Comparison of ENCODE assay signal across 13 cellular contexts in the genomic region with DNA sequence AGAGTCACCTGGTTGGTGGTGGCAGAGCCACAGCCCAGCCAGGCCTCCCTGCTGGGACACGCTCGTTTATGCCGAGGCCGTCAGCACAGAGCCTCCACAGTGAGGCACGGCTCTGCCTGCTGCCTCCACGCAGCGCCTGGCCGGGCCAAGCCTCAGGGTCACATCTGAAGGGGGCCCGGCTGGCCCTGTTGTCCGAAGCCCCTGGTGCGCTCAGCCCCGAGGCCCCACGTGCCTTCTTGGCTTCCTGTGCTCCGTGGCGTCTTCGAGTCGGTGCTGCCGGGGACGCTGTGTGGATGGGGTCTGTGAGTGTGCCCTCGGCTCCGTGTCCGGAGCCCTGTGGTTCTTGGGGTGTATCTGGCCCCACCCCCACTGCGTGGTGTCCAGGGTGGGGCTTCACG. TPM values are rescaled to one million over a fixed set of nuclear protein-coding genes. Genes with fewer than 3 reads are reported as not detected.
DNase-seq lines count a peak whose midpoint lies in the region; ATAC-seq, FAIRE-seq and TF ChIP-seq lines count a peak whose summit lies in the region.
"Had no signal": no experiment of that assay in that cellular context is flagged by ENCODE, and none has a peak within 500 bp of the region (broad histone marks: within the 10 kb centered on the region; RNA-seq: fewer than 3 reads in every experiment).

No MANE protein-coding gene starts in this region.

- H3K4me3 ChIP-seq in heart right ventricle (peak overlapping the region in 5 of 10 donors; percentile 8 to 25 (median 19)), esophagus muscularis mucosa (peak overlapping the region in 2 of 4 donors; percentile 16 to 36), pancreas (no peak overlapping the region), vagina (no peak overlapping the region)

- ATAC-seq in heart right ventricle = no peak
- ATAC-seq in pancreas = no peak
- ATAC-seq in GM18502 (IDR thresholded peaks at IDR 0.05; ENCODE audit: poor library complexity, unreplicated experiment) = no peak

- TF ChIP-seq EP300 in esophagus muscularis mucosa (IDR thresholded peaks at IDR 0.05) = no peak

- peak overlapping the region; percentile 79 to 96 (median 93) for H3K27ac ChIP-seq in heart right ventricle
- peak overlapping the region; percentile 72 to 85 (median 82) for H3K27ac ChIP-seq in esophagus muscularis mucosa (replicated peaks in 1 of 4)
- H3K27ac ChIP-seq in pancreas = peak overlapping the region; percentile 8 to 81 (median 60)
- peak overlapping the region; percentile 84 for H3K27ac ChIP-seq in vagina

- 82 to 86% methylated on average over 24 of the region's 24 CpGs for WGBS in heart right ventricle, 2 donors
- WGBS in esophagus muscularis mucosa = 100% methylated on average over 1 of the region's 24 CpGs
- 87 to 91% methylated on average over 23 to 24 of the region's 24 CpGs for WGBS in pancreas, 2 donors

- DNase-seq in heart right ventricle (no peak), cardiac septum (ENCODE audit: low spot score) (no peak), esophagus muscularis mucosa (ENCODE audit: extremely low spot score) (no peak), pancreas (no peak), vagina (ENCODE audit: extremely low spot score in 2 of 2) (no peak), HT-29 (ENCODE audit: low spot score) (no peak), T1000 (lab: John Stamatoyannopoulos, UW) (no peak)
- DNase-seq: naive B cell, NCI-H1092 treated with DMSO at 0.1 percent for 48 hours, NCI-H748 treated with DMSO at 0.1 percent for 48 hours, SK-N-SH had no signal

- H3K27me3 ChIP-seq in heart right ventricle (no peaks in the 10 kb centered on the region), esophagus muscularis mucosa (no peaks in the 10 kb centered on the region), pancreas (no peaks in the 10 kb centered on the region), vagina (no peaks in the 10 kb centered on the region)

- H3K36me3 ChIP-seq in heart right ventricle = peaks cover 0 to 6% (median 0%) of the 10 kb centered on the region in 9 donors
- peaks cover 0 to 13% (median 5%) of the 10 kb centered on the region in 4 donors for H3K36me3 ChIP-seq in esophagus muscularis mucosa
- H3K36me3 ChIP-seq in pancreas = no peaks in the 10 kb centered on the region
- no peaks in the 10 kb centered on the region for H3K36me3 ChIP-seq in vagina

- no peak for TF ChIP-seq CTCF in heart right ventricle (IDR thresholded peaks at IDR 0.05)
- TF ChIP-seq CTCF in esophagus muscularis mucosa (IDR thresholded peaks at IDR 0.05) = no peak
- TF ChIP-seq CTCF in pancreas (IDR thresholded peaks at IDR 0.05) = no peak
- no peak for TF ChIP-seq CTCF in vagina (IDR thresholded peaks at IDR 0.05)

- H3K9me3 ChIP-seq in heart right ventricle = no peaks in the 10 kb centered on the region
- no peaks in the 10 kb centered on the region for H3K9me3 ChIP-seq in esophagus muscularis mucosa
- H3K9me3 ChIP-seq in pancreas = no peaks in the 10 kb centered on the region
- H3K9me3 ChIP-seq in vagina = no peaks in the 10 kb centered on the region
- H3K9me3 ChIP-seq: SK-N-SH had no signal

- FAIRE-seq in pancreas (lab: Jason Lieb, UNC) = no peak
- FAIRE-seq: GM18507 had no signal

- peaks cover 33 to 72% (median 61%) of the 10 kb centered on the region in 9 donors for H3K4me1 ChIP-seq in heart right ventricle
- H3K4me1 ChIP-seq in esophagus muscularis mucosa = peaks cover 65 to 79% (median 72%) of the 10 kb centered on the region in 4 donors
- peaks cover 0 to 2% (median 0%) of the 10 kb centered on the region in 3 donors for H3K4me1 ChIP-seq in pancreas
- peaks cover 49% of the 10 kb centered on the region for H3K4me1 ChIP-seq in vagina

- TF ChIP-seq POLR2A in esophagus muscularis mucosa (IDR thresholded peaks at IDR 0.05; ENCODE audit: low read depth) = no peak
- TF ChIP-seq POLR2A in vagina (IDR thresholded peaks at IDR 0.05) = no peak

- intact Hi-C loops in heart right ventricle (cut with DNase I) = loop anchor here in 1 of 10 donors (5.0 kb wide), 1 partner anchor 366 kb away; no protein-coding TSS in a partner anchor
- intact Hi-C loops in cardiac septum (cut with DNase I) = no loop called here
- intact Hi-C loops in esophagus muscularis mucosa (cut with DNase I) = no loop called here
- intact Hi-C loops in pancreas (cut with DNase I) = no loop called here
- intact Hi-C loops in vagina (cut with DNase I) = no loop called here

RNA-seq across cellular contexts. Expression of gene TNFRSF6B, which starts 10.4 kb away (rescaled TPM):
- total RNA-seq in heart right ventricle (1 to 10 TPM in 4 of 10 donors, under 1 TPM in 6; 0.26 to 5.1 (median 0.57) TPM), cardiac septum (not detected), esophagus muscularis mucosa (10 to 100 TPM in 3 of 4 donors, 1 to 10 TPM in 1; 5.0 to 67.8 (median 26.5) TPM), pancreas (1 to 10 TPM in 4 of 6 donors, under 1 TPM in 2; 0.31 to 2.7 (median 1.7) TPM), vagina (16.7 TPM)
- polyA plus RNA-seq in heart right ventricle (10 to 100 TPM; 11.7 to 12.5 TPM), pancreas (10 to 100 TPM; 14.0 to 31.0 TPM)
- 4.1 and 4.9 TPM in 2 replicates for total RNA-seq in HT-29 (2014; rRNA removed; shearing (Covaris generic))

RNA-seq across cellular contexts. Expression of gene ARFRP1, which starts 21.7 kb away (rescaled TPM):
- total RNA-seq in heart right ventricle (10 to 100 TPM; 34.9 to 51.6 (median 38.8) TPM), cardiac septum (40.3 TPM), esophagus muscularis mucosa (10 to 100 TPM; 34.1 to 46.5 (median 44.6) TPM), pancreas (10 to 100 TPM; 13.9 to 27.0 (median 18.9) TPM), vagina (30.9 TPM)
- polyA plus RNA-seq in heart right ventricle (10 to 100 TPM; 43.2 to 59.1 TPM), pancreas (10 to 100 TPM; 45.1 to 47.7 TPM)
- total RNA-seq in HT-29 (2014; rRNA removed; shearing (Covaris generic)) = 82.0 and 86.1 TPM in 2 replicates

RNA-seq across cellular contexts. Expression of gene ZGPAT, which starts 21.7 kb away (rescaled TPM):
- 10 to 100 TPM; 11.8 to 21.7 (median 14.7) TPM for total RNA-seq in heart right ventricle
- 10 to 100 TPM; 26.5 to 44.7 TPM for polyA plus RNA-seq in heart right ventricle
- 16.7 TPM for total RNA-seq in cardiac septum
- 10 to 100 TPM; 22.5 to 38.9 (median 28.6) TPM for total RNA-seq in esophagus muscularis mucosa
- total RNA-seq in pancreas = 10 to 100 TPM in 4 of 6 donors, 1 to 10 TPM in 2; 9.3 to 15.8 (median 11.1) TPM
- polyA plus RNA-seq in pancreas = 10 to 100 TPM; 42.6 to 61.6 TPM
- total RNA-seq in vagina = 30.4 TPM
- total RNA-seq in HT-29 (2014; rRNA removed; shearing (Covaris generic)) = 52.1 and 68.6 TPM in 2 replicates

RNA-seq across cellular contexts. Expression of gene RTEL1, which starts 28.0 kb away (rescaled TPM):
- total RNA-seq in heart right ventricle (10 to 100 TPM in 5 of 10 donors, 1 to 10 TPM in 5; 6.1 to 14.5 (median 10.3) TPM), cardiac septum (10.5 TPM), esophagus muscularis mucosa (10 to 100 TPM in 2 of 4 donors, 1 to 10 TPM in 2; 8.4 to 13.4 (median 9.6) TPM), pancreas (10 to 100 TPM; 10.5 to 19.2 (median 13.9) TPM), vagina (17.7 TPM)
- polyA plus RNA-seq in heart right ventricle (10 to 100 TPM in 1 of 2 donors, 1 to 10 TPM in 1; 5.3 to 18.8 TPM), pancreas (10 to 100 TPM; 28.4 to 36.6 TPM)
- total RNA-seq in HT-29 (2014; rRNA removed; shearing (Covaris generic)) = 43.0 and 55.1 TPM in 2 replicates

RNA-seq across cellular contexts. Expression of gene STMN3, which starts 32.9 kb away (rescaled TPM):
- total RNA-seq in heart right ventricle (1 to 10 TPM; 1.7 to 9.9 (median 3.9) TPM), cardiac septum (8.8 TPM), esophagus muscularis mucosa (10 to 100 TPM; 13.3 to 47.4 (median 28.9) TPM), pancreas (10 to 100 TPM in 2 of 6 donors, 1 to 10 TPM in 4; 4.4 to 13.1 (median 7.9) TPM), vagina (14.7 TPM)
- polyA plus RNA-seq in heart right ventricle (1 to 10 TPM; 9.7 TPM), pancreas (10 to 100 TPM; 17.4 to 37.8 TPM)
- total RNA-seq in HT-29 (2014; rRNA removed; shearing (Covaris generic)) = 4.7 and 7.0 TPM in 2 replicates
